1 cellular context compared by ENCODE assay signal in the genomic region with DNA sequence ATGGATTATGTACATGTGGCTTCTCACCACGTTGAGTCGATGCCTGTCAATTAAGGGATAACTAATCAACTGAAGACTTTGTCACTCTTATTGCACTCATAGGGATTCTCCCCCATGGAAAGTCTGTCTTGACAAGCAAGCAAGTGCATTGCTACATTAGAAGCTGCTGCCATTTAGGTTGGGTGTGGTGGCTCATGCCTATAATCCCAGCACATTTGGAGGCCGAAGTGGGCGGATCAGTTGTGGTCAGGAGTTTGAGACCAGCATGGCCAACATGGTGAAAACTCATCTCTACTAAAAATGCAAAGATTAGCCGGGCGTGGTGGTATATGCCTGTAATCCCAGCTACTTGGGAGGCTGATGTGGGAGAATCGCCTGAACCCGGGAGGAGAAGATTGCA.
TF ChIP-seq lines count a peak whose summit lies in the region.

No MANE protein-coding gene starts in this region.

TF ChIP-seq in WTC11, 78 proteins besides CTCF, POLR2A, EP300 and RAD21 (continued from another document):
- TF ChIP-seq, protein P1, sequence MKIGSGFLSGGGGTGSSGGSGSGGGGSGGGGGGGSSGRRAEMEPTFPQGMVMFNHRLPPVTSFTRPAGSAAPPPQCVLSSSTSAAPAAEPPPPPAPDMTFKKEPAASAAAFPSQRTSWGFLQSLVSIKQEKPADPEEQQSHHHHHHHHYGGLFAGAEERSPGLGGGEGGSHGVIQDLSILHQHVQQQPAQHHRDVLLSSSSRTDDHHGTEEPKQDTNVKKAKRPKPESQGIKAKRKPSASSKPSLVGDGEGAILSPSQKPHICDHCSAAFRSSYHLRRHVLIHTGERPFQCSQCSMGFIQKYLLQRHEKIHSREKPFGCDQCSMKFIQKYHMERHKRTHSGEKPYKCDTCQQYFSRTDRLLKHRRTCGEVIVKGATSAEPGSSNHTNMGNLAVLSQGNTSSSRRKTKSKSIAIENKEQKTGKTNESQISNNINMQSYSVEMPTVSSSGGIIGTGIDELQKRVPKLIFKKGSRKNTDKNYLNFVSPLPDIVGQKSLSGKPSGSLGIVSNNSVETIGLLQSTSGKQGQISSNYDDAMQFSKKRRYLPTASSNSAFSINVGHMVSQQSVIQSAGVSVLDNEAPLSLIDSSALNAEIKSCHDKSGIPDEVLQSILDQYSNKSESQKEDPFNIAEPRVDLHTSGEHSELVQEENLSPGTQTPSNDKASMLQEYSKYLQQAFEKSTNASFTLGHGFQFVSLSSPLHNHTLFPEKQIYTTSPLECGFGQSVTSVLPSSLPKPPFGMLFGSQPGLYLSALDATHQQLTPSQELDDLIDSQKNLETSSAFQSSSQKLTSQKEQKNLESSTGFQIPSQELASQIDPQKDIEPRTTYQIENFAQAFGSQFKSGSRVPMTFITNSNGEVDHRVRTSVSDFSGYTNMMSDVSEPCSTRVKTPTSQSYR (CRISPR knock-in tag; IDR thresholded peaks at IDR 0.05), result no peak
- no peak for TF ChIP-seq ZNF121 (CRISPR knock-in tag; IDR thresholded peaks at IDR 0.05)
- no peak for TF ChIP-seq ARID4B (CRISPR knock-in tag; IDR thresholded peaks at IDR 0.05; ENCODE audit: borderline replicate concordance)
- TF ChIP-seq PRRX2 (CRISPR knock-in tag; IDR thresholded peaks at IDR 0.05), result no peak
- TF ChIP-seq ZNF138 (CRISPR knock-in tag; conservative IDR thresholded peaks at IDR 0.05), result no peak
- TF ChIP-seq ZNF416 (CRISPR knock-in tag; IDR thresholded peaks at IDR 0.05), result no peak
- TF ChIP-seq GABPB1 (CRISPR knock-in tag; IDR thresholded peaks at IDR 0.05), result no peak
- TF ChIP-seq MYBL2 (CRISPR knock-in tag; IDR thresholded peaks at IDR 0.05), result no peak
- no peak for TF ChIP-seq ZNF219 (CRISPR knock-in tag; IDR thresholded peaks at IDR 0.05; ENCODE audit: borderline replicate concordance)
- no peak for TF ChIP-seq OVOL2 (CRISPR knock-in tag; IDR thresholded peaks at IDR 0.05; ENCODE audit: borderline replicate concordance)
- no peak for TF ChIP-seq ZNF671 (CRISPR knock-in tag; IDR thresholded peaks at IDR 0.05)
